25 cellular contexts compared by ENCODE assay signal in the genomic region with DNA sequence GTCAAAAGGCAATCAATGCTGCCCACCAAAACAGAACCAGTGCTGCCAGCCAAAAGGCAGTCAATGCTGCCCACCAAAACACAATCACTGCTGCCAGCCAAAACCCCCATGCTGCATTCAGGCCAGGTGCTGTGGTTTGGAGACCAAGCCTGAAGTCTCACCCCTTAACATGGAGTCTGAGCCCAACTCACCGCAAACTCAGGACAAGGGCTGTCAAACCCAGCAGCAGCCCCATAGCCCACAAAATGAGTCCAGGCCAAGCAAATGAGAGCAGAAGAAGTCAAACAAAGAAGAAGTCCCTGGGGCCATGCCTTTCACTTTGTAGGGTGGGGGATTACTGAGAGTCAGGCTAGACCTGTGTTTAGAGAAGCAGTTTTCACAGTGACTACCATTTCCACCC. TPM values are rescaled to one million over a fixed set of nuclear protein-coding genes. Genes with fewer than 3 reads are reported as not detected.
"Had no signal": no experiment of that assay in that cellular context is flagged by ENCODE, and none has a peak within 500 bp of the region (broad histone marks: within the 10 kb centered on the region; RNA-seq: fewer than 3 reads in every experiment).

No MANE protein-coding gene starts in this region.

- H3K4me2 ChIP-seq: KMS-11 had no signal

- H3K36me3 ChIP-seq: MG63 had no signal

- H3K4me1 Mint-ChIP-seq: activated naive CD4-positive, alpha-beta T cell treated with anti-CD3 and anti-CD28 coated beads, Interleukin-2, amount 10 ng/mL, durations not matched to agents 7 days and 5 days had no signal

- ATAC-seq: activated CD8-positive, alpha-beta T cell treated with anti-CD3 and anti-CD28 coated beads for 36 hours; activated T-cell treated with anti-CD3 and anti-CD28 coated beads, Interleukin-2, amount 50 U/mL, for 72 hours; PC-3 had no signal

- H3K9ac ChIP-seq: KMS-11 had no signal

- H3K27ac ChIP-seq: KMS-11, VCaP had no signal

- DNase-seq: activated CD4-positive, CD25-positive, alpha-beta regulatory T cell; activated CD8-positive, alpha-beta memory T cell treated with anti-CD3 and anti-CD28 coated beads, Interleukin-2, amount 50 U/mL, for 4 hours; activated CD8-positive, alpha-beta T cell treated with anti-CD3 and anti-CD28 coated beads for 36 hours; activated gamma-delta T cell treated with Interleukin-2 at 50 U/mL for 16 hours; activated naive CD4-positive, alpha-beta T cell treated with anti-CD3 and anti-CD28 coated beads, Interleukin-2, amount 10 ng/mL, durations not matched to agents 7 days and 5 days; activated naive CD8-positive, alpha-beta T cell treated with anti-CD3 and anti-CD28 coated beads for 36 hours; activated T-cell treated with anti-CD3 and anti-CD28 coated beads, Interleukin-2, amount 50 U/mL, for 72 hours; caudate nucleus; MV-4-11; NCI-H1092 treated with DMSO at 0.1 percent for 48 hours; NCI-H1417 treated with DMSO at 0.1 percent for 48 hours; NCI-H1694 treated with DMSO at 0.1 percent for 48 hours; NCI-H2081; NCI-H510A treated with DMSO at 0.1 percent for 48 hours; NCI-H69; SIG-M5; T-helper 1 cell had no signal

- H3K36me3 Mint-ChIP-seq: activated naive CD4-positive, alpha-beta T cell treated with anti-CD3 and anti-CD28 coated beads, Interleukin-2, amount 10 ng/mL, durations not matched to agents 7 days and 5 days; activated naive CD8-positive, alpha-beta T cell treated with anti-CD3 and anti-CD28 coated beads for 36 hours had no signal

- H3K4me3 ChIP-seq: MG63 had no signal

- H3K27ac Mint-ChIP-seq: activated CD8-positive, alpha-beta T cell treated with anti-CD3 and anti-CD28 coated beads for 36 hours; activated naive CD4-positive, alpha-beta T cell treated with anti-CD3 and anti-CD28 coated beads, Interleukin-2, amount 10 ng/mL, durations not matched to agents 7 days and 5 days; activated naive CD8-positive, alpha-beta T cell treated with anti-CD3 and anti-CD28 coated beads for 36 hours; activated T-cell treated with anti-CD3 and anti-CD28 coated beads, Interleukin-2, amount 50 U/mL, for 72 hours; activated T-helper 2 cell treated with anti-CD3 and anti-CD28 coated beads, Interferon-gamma antibody, Interleukin-2, Interleukin-4, amounts not matched to agents 10 μg/mL and 5 μg/mL and 100 μg/mL, durations not matched to agents 14 hours and 24 hours and 36 hours had no signal

- H3K9me3 Mint-ChIP-seq: activated CD8-positive, alpha-beta T cell treated with anti-CD3 and anti-CD28 coated beads for 36 hours; activated naive CD4-positive, alpha-beta T cell treated with anti-CD3 and anti-CD28 coated beads, Interleukin-2, amount 10 ng/mL, durations not matched to agents 7 days and 5 days; activated naive CD8-positive, alpha-beta T cell treated with anti-CD3 and anti-CD28 coated beads for 36 hours; activated T-cell treated with anti-CD3 and anti-CD28 coated beads, Interleukin-2, amount 50 U/mL, for 72 hours; activated T-helper 2 cell treated with anti-CD3 and anti-CD28 coated beads, Interferon-gamma antibody, Interleukin-2, Interleukin-4, amounts not matched to agents 10 μg/mL and 5 μg/mL and 100 μg/mL, durations not matched to agents 14 hours and 24 hours and 36 hours had no signal

- H3K4me3 Mint-ChIP-seq: activated CD8-positive, alpha-beta T cell treated with anti-CD3 and anti-CD28 coated beads for 36 hours; activated naive CD4-positive, alpha-beta T cell treated with anti-CD3 and anti-CD28 coated beads, Interleukin-2, amount 10 ng/mL, durations not matched to agents 7 days and 5 days; activated naive CD8-positive, alpha-beta T cell treated with anti-CD3 and anti-CD28 coated beads for 36 hours; activated T-cell treated with anti-CD3 and anti-CD28 coated beads, Interleukin-2, amount 50 U/mL, for 72 hours had no signal

- H3K9me3 ChIP-seq: MG63 had no signal

- H3K27me3 ChIP-seq: MG63 had no signal

RNA-seq across cellular contexts. Expression of gene SMCP, which starts 6.4 kb away (rescaled TPM):
- total RNA-seq: activated CD8-positive, alpha-beta T cell treated with anti-CD3 and anti-CD28 coated beads for 36 hours; activated naive CD8-positive, alpha-beta T cell treated with anti-CD3 and anti-CD28 coated beads for 36 hours; activated T-cell treated with anti-CD3 and anti-CD28 coated beads, Interleukin-2, amount 50 U/mL, for 72 hours; activated T-helper 2 cell treated with anti-CD3 and anti-CD28 coated beads, Interferon-gamma antibody, Interleukin-2, Interleukin-4, amounts not matched to agents 10 μg/mL and 5 μg/mL and 100 μg/mL, durations not matched to agents 14 hours and 24 hours and 36 hours; cerebellum; PC-3; T-helper 2 cell treated with Interferon-gamma antibody and Interleukin-4, amounts not matched to agents 100 ng/mL and 5 ng/mL, for 36 hours had no signal
- polyA plus RNA-seq: adipose tissue had no signal

RNA-seq across cellular contexts. Expression of gene IVL, which starts 23.8 kb away (rescaled TPM):
- total RNA-seq: activated CD8-positive, alpha-beta T cell treated with anti-CD3 and anti-CD28 coated beads for 36 hours; activated naive CD8-positive, alpha-beta T cell treated with anti-CD3 and anti-CD28 coated beads for 36 hours; activated T-cell treated with anti-CD3 and anti-CD28 coated beads, Interleukin-2, amount 50 U/mL, for 72 hours; activated T-helper 2 cell treated with anti-CD3 and anti-CD28 coated beads, Interferon-gamma antibody, Interleukin-2, Interleukin-4, amounts not matched to agents 10 μg/mL and 5 μg/mL and 100 μg/mL, durations not matched to agents 14 hours and 24 hours and 36 hours; cerebellum; T-helper 2 cell treated with Interferon-gamma antibody and Interleukin-4, amounts not matched to agents 100 ng/mL and 5 ng/mL, for 36 hours had no signal

RNA-seq across cellular contexts. Expression of gene LCE7A, which starts 24.7 kb away (rescaled TPM):
- total RNA-seq: activated CD8-positive, alpha-beta T cell treated with anti-CD3 and anti-CD28 coated beads for 36 hours; activated naive CD8-positive, alpha-beta T cell treated with anti-CD3 and anti-CD28 coated beads for 36 hours; activated T-cell treated with anti-CD3 and anti-CD28 coated beads, Interleukin-2, amount 50 U/mL, for 72 hours; activated T-helper 2 cell treated with anti-CD3 and anti-CD28 coated beads, Interferon-gamma antibody, Interleukin-2, Interleukin-4, amounts not matched to agents 10 μg/mL and 5 μg/mL and 100 μg/mL, durations not matched to agents 14 hours and 24 hours and 36 hours; cerebellum; PC-3; T-helper 2 cell treated with Interferon-gamma antibody and Interleukin-4, amounts not matched to agents 100 ng/mL and 5 ng/mL, for 36 hours had no signal
- polyA plus RNA-seq: adipose tissue had no signal

RNA-seq across cellular contexts. Expression of gene LCE6A, which starts 41.9 kb away (rescaled TPM):
- total RNA-seq: activated CD8-positive, alpha-beta T cell treated with anti-CD3 and anti-CD28 coated beads for 36 hours; activated naive CD8-positive, alpha-beta T cell treated with anti-CD3 and anti-CD28 coated beads for 36 hours; activated T-cell treated with anti-CD3 and anti-CD28 coated beads, Interleukin-2, amount 50 U/mL, for 72 hours; activated T-helper 2 cell treated with anti-CD3 and anti-CD28 coated beads, Interferon-gamma antibody, Interleukin-2, Interleukin-4, amounts not matched to agents 10 μg/mL and 5 μg/mL and 100 μg/mL, durations not matched to agents 14 hours and 24 hours and 36 hours; cerebellum; PC-3; T-helper 2 cell treated with Interferon-gamma antibody and Interleukin-4, amounts not matched to agents 100 ng/mL and 5 ng/mL, for 36 hours had no signal
- polyA plus RNA-seq: adipose tissue had no signal

RNA-seq across cellular contexts. Expression of gene LCE1A, which starts 57.2 kb away (rescaled TPM):
- total RNA-seq: activated CD8-positive, alpha-beta T cell treated with anti-CD3 and anti-CD28 coated beads for 36 hours; activated naive CD8-positive, alpha-beta T cell treated with anti-CD3 and anti-CD28 coated beads for 36 hours; activated T-cell treated with anti-CD3 and anti-CD28 coated beads, Interleukin-2, amount 50 U/mL, for 72 hours; activated T-helper 2 cell treated with anti-CD3 and anti-CD28 coated beads, Interferon-gamma antibody, Interleukin-2, Interleukin-4, amounts not matched to agents 10 μg/mL and 5 μg/mL and 100 μg/mL, durations not matched to agents 14 hours and 24 hours and 36 hours; cerebellum; PC-3; T-helper 2 cell treated with Interferon-gamma antibody and Interleukin-4, amounts not matched to agents 100 ng/mL and 5 ng/mL, for 36 hours had no signal
- polyA plus RNA-seq: adipose tissue had no signal
